In genomic region chr6:170010665-170011232, GRCh38 we compare ENCODE assay signal across 18 cellular contexts.
DNase-seq lines count a peak whose midpoint lies in the region; FAIRE-seq and TF ChIP-seq lines count a peak whose summit lies in the region.
"Had no signal": no experiment of that assay in that cellular context is flagged by ENCODE, and none has a peak within 500 bp of the region (broad histone marks: within the 10 kb centered on the region; RNA-seq: fewer than 3 reads in every experiment).

No MANE protein-coding gene starts in this region.

- peaks cover 25% of the 10 kb centered on the region for H3F3A ChIP-seq in neural progenitor cell (ENCODE audit: low read depth)

- H3K9me3 ChIP-seq in neural progenitor cell (ENCODE audit: low read depth), result no peaks in the 10 kb centered on the region
- H3K9me3 ChIP-seq in spleen, result peaks cover 0 to 5% (median 0%) of the 10 kb centered on the region in 8 donors
- no peaks in the 10 kb centered on the region for H3K9me3 ChIP-seq in mesenchymal stem cell (ENCODE audit: control insufficient read depth, low read length)
- H3K9me3 ChIP-seq: Peyer's patch had no signal

- H3K4me3 ChIP-seq in neural progenitor cell, result no peak overlapping the region
- H3K4me3 ChIP-seq in spleen, result no peak overlapping the region
- H3K4me3 ChIP-seq in mesenchymal stem cell (ENCODE audit: insufficient read depth in 1 of 2, low read depth in 1 of 2, low read length in 2 of 2), result no peak overlapping the region
- H3K4me3 ChIP-seq: Peyer's patch had no signal

- H3K27ac ChIP-seq in neural progenitor cell (no peak overlapping the region), spleen (peak overlapping the region in 5 of 8 donors; percentile 65 to 78 (median 71)), mesenchymal stem cell (ENCODE audit: low read length, poor library complexity, severe bottlenecking) (no peak overlapping the region)
- H3K27ac ChIP-seq: Peyer's patch had no signal

- H3K27ac Mint-ChIP-seq in neural progenitor cell, result peak overlapping the region; percentile 90

- H3K4me2 ChIP-seq in neural progenitor cell (no peak overlapping the region), mesenchymal stem cell (ENCODE audit: low read length, poor library complexity, severe bottlenecking) (no peak overlapping the region)

- no peak overlapping the region for H3K9ac ChIP-seq in neural progenitor cell
- H3K9ac ChIP-seq in mesenchymal stem cell (ENCODE audit: low read length), result no peak overlapping the region

- H3K18ac ChIP-seq in mesenchymal stem cell (ENCODE audit: low read depth in 1 of 2, low read length in 2 of 2), result no peak overlapping the region

- H2AFZ ChIP-seq in neural progenitor cell (replicated peaks) (peak overlapping the region; percentile 70), mesenchymal stem cell (ENCODE audit: low read depth, low read length) (no peak overlapping the region)

- H2BK120ac ChIP-seq in mesenchymal stem cell (ENCODE audit: low read depth, low read length), result no peak overlapping the region

- no peak for TF ChIP-seq CTCF in neural progenitor cell (IDR thresholded peaks at IDR 0.05)
- no peak for TF ChIP-seq CTCF in spleen (IDR thresholded peaks at IDR 0.05 in 8 of 11, conservative IDR thresholded peaks at IDR 0.05 in 3 of 11)

- no peaks in the 10 kb centered on the region for H3K27me3 ChIP-seq in neural progenitor cell
- peaks cover 0 to 85% (median 5%) of the 10 kb centered on the region in 7 donors for H3K27me3 ChIP-seq in spleen (replicated peaks in 1 of 7)
- H3K27me3 ChIP-seq in mesenchymal stem cell (ENCODE audit: control insufficient read depth in 1 of 2, insufficient read depth in 1 of 2, low read length in 2 of 2), result peaks cover 6 to 36% of the 10 kb centered on the region in 2 experiments
- H3K27me3 ChIP-seq: Peyer's patch had no signal

- no peak overlapping the region for H3K4me3 Mint-ChIP-seq in neural progenitor cell

- intact Hi-C loops in spleen (cut with DNase I; ENCODE audit: low total_unique reads), result no loop called here

- H3K14ac ChIP-seq in mesenchymal stem cell (ENCODE audit: low read length in 2 of 2), result no peak overlapping the region

- FAIRE-seq in urothelium cell line (lab: Jason Lieb, UNC), result no peak
- FAIRE-seq: H54 had no signal

- peak; percentile 26 for DNase-seq in activated CD8-positive, alpha-beta memory T cell treated with anti-CD3 and anti-CD28 coated beads for 24 hours
- no peak for DNase-seq in activated CD8-positive, alpha-beta memory T cell treated with anti-CD3 and anti-CD28 coated beads, Interleukin-2, amount 50 U/mL, for 4 hours
- DNase-seq in HUDEP-2 (lab: John Stamatoyannopoulos, UW; ENCODE audit: unreplicated experiment in 76 of 76) (peak in 67 of 76 experiments; percentile 28 to 100 (median 96)), neural progenitor cell (ENCODE audit: low spot score) (no peak), spleen (no peak), mesenchymal stem cell (no peak), urothelium cell line (ENCODE audit: low spot score) (no peak), amygdala (lab: John Stamatoyannopoulos, UW) (no peak)
- DNase-seq: 8988T, DMS153, EL, MM.1S, NCI-H1105, NCI-H1694 treated with DMSO at 0.1 percent for 48 hours, NCI-H446 treated with DMSO at 0.1 percent for 48 hours, NCI-H748 treated with DMSO at 0.1 percent for 48 hours had no signal

- no peak overlapping the region for H2AK5ac ChIP-seq in mesenchymal stem cell (ENCODE audit: low read length, severe bottlenecking)

- H3K36me3 Mint-ChIP-seq in neural progenitor cell, result no peaks in the 10 kb centered on the region

- H4K91ac ChIP-seq in mesenchymal stem cell (ENCODE audit: low read length), result no peak overlapping the region

- H3K4me1 ChIP-seq in neural progenitor cell (peaks cover 45% of the 10 kb centered on the region), spleen (peaks cover 10 to 21% (median 15%) of the 10 kb centered on the region in 6 donors), mesenchymal stem cell (ENCODE audit: control insufficient read depth, insufficient read depth, low read depth, low read length) (no peaks in the 10 kb centered on the region)
- H3K4me1 ChIP-seq: Peyer's patch had no signal

- no peaks in the 10 kb centered on the region for H4K20me1 ChIP-seq in neural progenitor cell (ENCODE audit: low read depth)

- peaks cover 59% of the 10 kb centered on the region for H3K4me1 Mint-ChIP-seq in neural progenitor cell

- H3K79me2 ChIP-seq in neural progenitor cell (ENCODE audit: low read depth), result no peaks in the 10 kb centered on the region

- H3K79me1 ChIP-seq in mesenchymal stem cell (replicated peaks; ENCODE audit: low read length, poor library complexity, severe bottlenecking), result no peaks in the 10 kb centered on the region

- no peak overlapping the region for H2BK15ac ChIP-seq in mesenchymal stem cell (ENCODE audit: low read depth, poor library complexity, severe bottlenecking)

- H3K36me3 ChIP-seq in neural progenitor cell (no peaks in the 10 kb centered on the region), spleen (no peaks in the 10 kb centered on the region), mesenchymal stem cell (ENCODE audit: control insufficient read depth in 1 of 2, insufficient read depth in 2 of 2, low read depth in 1 of 2, low read length in 2 of 2) (no peaks in the 10 kb centered on the region)
- H3K36me3 ChIP-seq: Peyer's patch had no signal

- peaks cover 7% of the 10 kb centered on the region for H3K27me3 Mint-ChIP-seq in neural progenitor cell (ENCODE audit: insufficient read depth, low read depth)

- WGBS in spleen, 5 donors, result 50 to 63% (median 56%) methylated on average over 14 to 15 of the region's 15 CpGs
- WGBS in mesenchymal stem cell, result 88% methylated on average over 15 of the region's 15 CpGs

- TF ChIP-seq POLR2A in spleen (IDR thresholded peaks at IDR 0.05), result no peak

- H2BK12ac ChIP-seq in mesenchymal stem cell (ENCODE audit: low read length in 2 of 2), result no peak overlapping the region

- no peak overlapping the region for H3K4ac ChIP-seq in mesenchymal stem cell (ENCODE audit: low read depth in 1 of 2, low read length in 2 of 2)

- H4K8ac ChIP-seq in mesenchymal stem cell (ENCODE audit: low read length), result no peak overlapping the region

- no peak overlapping the region for H2BK5ac ChIP-seq in mesenchymal stem cell (ENCODE audit: low read depth, low read length, poor library complexity, severe bottlenecking)

- peaks cover 8% of the 10 kb centered on the region for H3K9me3 Mint-ChIP-seq in neural progenitor cell

- H3K23ac ChIP-seq in mesenchymal stem cell (ENCODE audit: low read length in 2 of 2), result no peak overlapping the region

Comparison
In these comparisons a context has a peak if more than half of its experiments do, and no peak if none do; other contexts are left out.
1. DNase-seq: peak in activated CD8-positive, alpha-beta memory T cell treated with anti-CD3 and anti-CD28 coated beads for 24 hours (single experiment) and HUDEP-2 (67 of 76); none in activated CD8-positive, alpha-beta memory T cell treated with anti-CD3 and anti-CD28 coated beads, Interleukin-2, amount 50 U/mL, for 4 hours (single experiment), neural progenitor cell (single experiment), spleen (single experiment), mesenchymal stem cell (single experiment), urothelium cell line (single experiment) and amygdala (0 of 56).
2. H3K27ac ChIP-seq: peak in spleen (5 of 8); none in neural progenitor cell (single experiment) and mesenchymal stem cell (single experiment).